ENCODE assay signal across 1 cellular context in the genomic region with DNA sequence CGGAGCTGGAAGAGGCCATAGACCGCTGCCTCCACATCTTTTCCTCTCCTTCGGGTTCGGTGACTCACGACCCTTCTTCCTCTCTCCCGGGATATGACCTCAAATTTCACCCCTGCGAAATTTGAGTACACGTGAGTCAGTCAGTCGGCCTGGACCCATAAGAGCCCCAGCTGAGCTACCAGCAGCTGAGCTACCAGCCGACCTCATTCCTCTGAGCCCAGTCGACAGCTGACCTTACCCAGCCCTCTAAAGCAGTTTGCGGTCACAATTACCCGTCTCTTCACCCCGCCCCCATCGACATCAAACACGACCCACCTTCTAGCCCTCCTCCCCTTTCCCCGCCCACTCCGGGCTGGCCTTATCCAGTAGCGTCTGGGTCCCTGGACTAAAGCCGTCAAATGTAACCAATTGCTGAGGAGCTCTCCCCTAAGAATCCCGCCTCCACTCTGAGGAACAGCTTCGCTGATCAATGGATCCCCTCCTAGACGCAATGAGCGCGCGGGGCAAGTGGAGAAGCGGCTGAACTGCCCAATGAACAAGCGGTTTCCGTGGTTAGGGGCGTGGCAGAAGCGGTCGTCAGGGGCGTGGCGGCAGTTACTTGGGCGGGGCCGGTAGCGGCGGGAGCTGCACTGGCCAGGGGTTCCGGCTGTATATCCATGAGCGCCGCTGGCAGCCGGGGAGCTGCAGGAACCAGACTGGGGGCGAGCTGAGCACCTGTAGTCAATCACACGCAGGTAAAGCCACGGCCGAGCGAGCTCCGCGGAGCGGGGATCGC.
TF ChIP-seq lines count a peak whose summit lies in the region.

A gene with protein sequence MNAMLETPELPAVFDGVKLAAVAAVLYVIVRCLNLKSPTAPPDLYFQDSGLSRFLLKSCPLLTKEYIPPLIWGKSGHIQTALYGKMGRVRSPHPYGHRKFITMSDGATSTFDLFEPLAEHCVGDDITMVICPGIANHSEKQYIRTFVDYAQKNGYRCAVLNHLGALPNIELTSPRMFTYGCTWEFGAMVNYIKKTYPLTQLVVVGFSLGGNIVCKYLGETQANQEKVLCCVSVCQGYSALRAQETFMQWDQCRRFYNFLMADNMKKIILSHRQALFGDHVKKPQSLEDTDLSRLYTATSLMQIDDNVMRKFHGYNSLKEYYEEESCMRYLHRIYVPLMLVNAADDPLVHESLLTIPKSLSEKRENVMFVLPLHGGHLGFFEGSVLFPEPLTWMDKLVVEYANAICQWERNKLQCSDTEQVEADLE (plus strand): TSS at position 627 of the 775 bp plus-strand sequence. CDS start 27,872 bp downstream, outside the sequence.

TF ChIP-seq in HEK293, 187 proteins besides CTCF, POLR2A, EP300 and RAD21 (continued from another document and continues in another):
- TF ChIP-seq, protein P1, sequence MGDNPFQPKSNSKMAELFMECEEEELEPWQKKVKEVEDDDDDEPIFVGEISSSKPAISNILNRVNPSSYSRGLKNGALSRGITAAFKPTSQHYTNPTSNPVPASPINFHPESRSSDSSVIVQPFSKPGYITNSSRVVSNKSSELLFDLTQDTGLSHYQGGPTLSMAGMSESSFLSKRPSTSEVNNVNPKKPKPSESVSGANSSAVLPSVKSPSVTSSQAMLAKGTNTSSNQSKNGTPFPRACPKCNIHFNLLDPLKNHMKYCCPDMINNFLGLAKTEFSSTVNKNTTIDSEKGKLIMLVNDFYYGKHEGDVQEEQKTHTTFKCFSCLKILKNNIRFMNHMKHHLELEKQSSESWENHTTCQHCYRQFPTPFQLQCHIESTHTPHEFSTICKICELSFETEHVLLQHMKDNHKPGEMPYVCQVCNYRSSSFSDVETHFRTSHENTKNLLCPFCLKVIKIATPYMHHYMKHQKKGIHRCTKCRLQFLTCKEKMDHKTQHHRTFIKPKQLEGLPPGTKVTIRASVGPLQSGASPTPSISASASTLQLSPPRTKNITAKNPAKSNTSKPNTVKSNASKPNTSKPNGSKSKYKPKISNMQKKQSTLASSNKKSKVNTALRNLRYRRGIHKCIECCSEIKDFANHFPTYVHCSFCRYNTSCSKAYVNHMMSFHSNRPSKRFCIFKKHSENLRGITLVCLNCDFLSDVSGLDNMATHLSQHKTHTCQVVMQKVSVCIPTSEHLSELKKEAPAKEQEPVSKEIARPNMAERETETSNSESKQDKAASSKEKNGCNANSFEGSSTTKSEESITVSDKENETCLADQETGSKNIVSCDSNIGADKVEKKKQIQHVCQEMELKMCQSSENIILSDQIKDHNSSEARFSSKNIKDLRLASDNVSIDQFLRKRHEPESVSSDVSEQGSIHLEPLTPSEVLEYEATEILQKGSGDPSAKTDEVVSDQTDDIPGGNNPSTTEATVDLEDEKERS (tag by site-specific recombination; IDR thresholded peaks at IDR 0.05) = no peak
- no peak for TF ChIP-seq ZNF404 (tag by site-specific recombination; IDR thresholded peaks at IDR 0.05)
- TF ChIP-seq, protein P2, sequence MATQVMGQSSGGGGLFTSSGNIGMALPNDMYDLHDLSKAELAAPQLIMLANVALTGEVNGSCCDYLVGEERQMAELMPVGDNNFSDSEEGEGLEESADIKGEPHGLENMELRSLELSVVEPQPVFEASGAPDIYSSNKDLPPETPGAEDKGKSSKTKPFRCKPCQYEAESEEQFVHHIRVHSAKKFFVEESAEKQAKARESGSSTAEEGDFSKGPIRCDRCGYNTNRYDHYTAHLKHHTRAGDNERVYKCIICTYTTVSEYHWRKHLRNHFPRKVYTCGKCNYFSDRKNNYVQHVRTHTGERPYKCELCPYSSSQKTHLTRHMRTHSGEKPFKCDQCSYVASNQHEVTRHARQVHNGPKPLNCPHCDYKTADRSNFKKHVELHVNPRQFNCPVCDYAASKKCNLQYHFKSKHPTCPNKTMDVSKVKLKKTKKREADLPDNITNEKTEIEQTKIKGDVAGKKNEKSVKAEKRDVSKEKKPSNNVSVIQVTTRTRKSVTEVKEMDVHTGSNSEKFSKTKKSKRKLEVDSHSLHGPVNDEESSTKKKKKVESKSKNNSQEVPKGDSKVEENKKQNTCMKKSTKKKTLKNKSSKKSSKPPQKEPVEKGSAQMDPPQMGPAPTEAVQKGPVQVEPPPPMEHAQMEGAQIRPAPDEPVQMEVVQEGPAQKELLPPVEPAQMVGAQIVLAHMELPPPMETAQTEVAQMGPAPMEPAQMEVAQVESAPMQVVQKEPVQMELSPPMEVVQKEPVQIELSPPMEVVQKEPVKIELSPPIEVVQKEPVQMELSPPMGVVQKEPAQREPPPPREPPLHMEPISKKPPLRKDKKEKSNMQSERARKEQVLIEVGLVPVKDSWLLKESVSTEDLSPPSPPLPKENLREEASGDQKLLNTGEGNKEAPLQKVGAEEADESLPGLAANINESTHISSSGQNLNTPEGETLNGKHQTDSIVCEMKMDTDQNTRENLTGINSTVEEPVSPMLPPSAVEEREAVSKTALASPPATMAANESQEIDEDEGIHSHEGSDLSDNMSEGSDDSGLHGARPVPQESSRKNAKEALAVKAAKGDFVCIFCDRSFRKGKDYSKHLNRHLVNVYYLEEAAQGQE (tag by site-specific recombination; IDR thresholded peaks at IDR 0.05) = no peak
- no peak for TF ChIP-seq ZNF202 (tag by site-specific recombination; IDR thresholded peaks at IDR 0.05; ENCODE audit: borderline replicate concordance)
- TF ChIP-seq ZXDB (tag by site-specific recombination; IDR thresholded peaks at IDR 0.05) = peak; percentile 86
- peak; percentile 97 for TF ChIP-seq ZBTB21 (tag by site-specific recombination; IDR thresholded peaks at IDR 0.05)
- TF ChIP-seq, protein P3, sequence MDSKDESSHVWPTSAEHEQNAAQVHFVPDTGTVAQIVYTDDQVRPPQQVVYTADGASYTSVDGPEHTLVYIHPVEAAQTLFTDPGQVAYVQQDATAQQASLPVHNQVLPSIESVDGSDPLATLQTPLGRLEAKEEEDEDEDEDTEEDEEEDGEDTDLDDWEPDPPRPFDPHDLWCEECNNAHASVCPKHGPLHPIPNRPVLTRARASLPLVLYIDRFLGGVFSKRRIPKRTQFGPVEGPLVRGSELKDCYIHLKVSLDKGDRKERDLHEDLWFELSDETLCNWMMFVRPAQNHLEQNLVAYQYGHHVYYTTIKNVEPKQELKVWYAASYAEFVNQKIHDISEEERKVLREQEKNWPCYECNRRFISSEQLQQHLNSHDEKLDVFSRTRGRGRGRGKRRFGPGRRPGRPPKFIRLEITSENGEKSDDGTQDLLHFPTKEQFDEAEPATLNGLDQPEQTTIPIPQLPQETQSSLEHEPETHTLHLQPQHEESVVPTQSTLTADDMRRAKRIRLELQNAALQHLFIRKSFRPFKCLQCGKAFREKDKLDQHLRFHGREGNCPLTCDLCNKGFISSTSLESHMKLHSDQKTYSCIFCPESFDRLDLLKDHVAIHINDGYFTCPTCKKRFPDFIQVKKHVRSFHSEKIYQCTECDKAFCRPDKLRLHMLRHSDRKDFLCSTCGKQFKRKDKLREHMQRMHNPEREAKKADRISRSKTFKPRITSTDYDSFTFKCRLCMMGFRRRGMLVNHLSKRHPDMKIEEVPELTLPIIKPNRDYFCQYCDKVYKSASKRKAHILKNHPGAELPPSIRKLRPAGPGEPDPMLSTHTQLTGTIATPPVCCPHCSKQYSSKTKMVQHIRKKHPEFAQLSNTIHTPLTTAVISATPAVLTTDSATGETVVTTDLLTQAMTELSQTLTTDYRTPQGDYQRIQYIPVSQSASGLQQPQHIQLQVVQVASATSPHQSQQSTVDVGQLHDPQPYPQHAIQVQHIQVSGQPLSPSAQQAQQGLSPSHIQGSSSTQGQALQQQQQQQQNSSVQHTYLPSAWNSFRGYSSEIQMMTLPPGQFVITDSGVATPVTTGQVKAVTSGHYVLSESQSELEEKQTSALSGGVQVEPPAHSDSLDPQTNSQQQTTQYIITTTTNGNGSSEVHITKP (tag by site-specific recombination; IDR thresholded peaks at IDR 0.05) = peak; percentile 58
- TF ChIP-seq, protein P4, sequence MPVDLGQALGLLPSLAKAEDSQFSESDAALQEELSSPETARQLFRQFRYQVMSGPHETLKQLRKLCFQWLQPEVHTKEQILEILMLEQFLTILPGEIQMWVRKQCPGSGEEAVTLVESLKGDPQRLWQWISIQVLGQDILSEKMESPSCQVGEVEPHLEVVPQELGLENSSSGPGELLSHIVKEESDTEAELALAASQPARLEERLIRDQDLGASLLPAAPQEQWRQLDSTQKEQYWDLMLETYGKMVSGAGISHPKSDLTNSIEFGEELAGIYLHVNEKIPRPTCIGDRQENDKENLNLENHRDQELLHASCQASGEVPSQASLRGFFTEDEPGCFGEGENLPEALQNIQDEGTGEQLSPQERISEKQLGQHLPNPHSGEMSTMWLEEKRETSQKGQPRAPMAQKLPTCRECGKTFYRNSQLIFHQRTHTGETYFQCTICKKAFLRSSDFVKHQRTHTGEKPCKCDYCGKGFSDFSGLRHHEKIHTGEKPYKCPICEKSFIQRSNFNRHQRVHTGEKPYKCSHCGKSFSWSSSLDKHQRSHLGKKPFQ (tag by site-specific recombination; IDR thresholded peaks at IDR 0.05) = no peak
- peak; percentile 31; the same call in 1 of the 2 replicates for TF ChIP-seq ZNF558 (tag by site-specific recombination; IDR thresholded peaks at IDR 0.05)
- no peak for TF ChIP-seq ZNF146 (tag by site-specific recombination; IDR thresholded peaks at IDR 0.05)
- TF ChIP-seq ZNF623 (tag by site-specific recombination; IDR thresholded peaks at IDR 0.05) = 0 out of 2 replicates have a peak, but pooled peaks have one; percentile 11
- no peak for TF ChIP-seq ZNF658 (tag by site-specific recombination; IDR thresholded peaks at IDR 0.05)
- peak; percentile 76 for TF ChIP-seq KLF8 (tag by site-specific recombination; IDR thresholded peaks at IDR 0.05)
- TF ChIP-seq, protein P5, sequence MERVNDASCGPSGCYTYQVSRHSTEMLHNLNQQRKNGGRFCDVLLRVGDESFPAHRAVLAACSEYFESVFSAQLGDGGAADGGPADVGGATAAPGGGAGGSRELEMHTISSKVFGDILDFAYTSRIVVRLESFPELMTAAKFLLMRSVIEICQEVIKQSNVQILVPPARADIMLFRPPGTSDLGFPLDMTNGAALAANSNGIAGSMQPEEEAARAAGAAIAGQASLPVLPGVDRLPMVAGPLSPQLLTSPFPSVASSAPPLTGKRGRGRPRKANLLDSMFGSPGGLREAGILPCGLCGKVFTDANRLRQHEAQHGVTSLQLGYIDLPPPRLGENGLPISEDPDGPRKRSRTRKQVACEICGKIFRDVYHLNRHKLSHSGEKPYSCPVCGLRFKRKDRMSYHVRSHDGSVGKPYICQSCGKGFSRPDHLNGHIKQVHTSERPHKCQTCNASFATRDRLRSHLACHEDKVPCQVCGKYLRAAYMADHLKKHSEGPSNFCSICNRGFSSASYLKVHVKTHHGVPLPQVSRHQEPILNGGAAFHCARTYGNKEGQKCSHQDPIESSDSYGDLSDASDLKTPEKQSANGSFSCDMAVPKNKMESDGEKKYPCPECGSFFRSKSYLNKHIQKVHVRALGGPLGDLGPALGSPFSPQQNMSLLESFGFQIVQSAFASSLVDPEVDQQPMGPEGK (tag by site-specific recombination; IDR thresholded peaks at IDR 0.05) = peak; percentile 96
- no peak for TF ChIP-seq ZNF837 (tag by site-specific recombination; IDR thresholded peaks at IDR 0.05)
- no peak for TF ChIP-seq ZNF221 (tag by site-specific recombination; IDR thresholded peaks at IDR 0.05; ENCODE audit: borderline replicate concordance)
- no peak for TF ChIP-seq ZNF529 (tag by site-specific recombination; IDR thresholded peaks at IDR 0.05; ENCODE audit: insufficient replicate concordance)
- TF ChIP-seq ZNF830 (tag by site-specific recombination; IDR thresholded peaks at IDR 0.05; ENCODE audit: low read depth) = no peak
- TF ChIP-seq ZNF560 (tag by site-specific recombination; IDR thresholded peaks at IDR 0.05; ENCODE audit: borderline replicate concordance) = no peak
- TF ChIP-seq REPIN1 (tag by site-specific recombination; IDR thresholded peaks at IDR 0.05; ENCODE audit: low read depth) = no peak; the same call in 1 of the 2 replicates
- peak; percentile 52 for TF ChIP-seq ZIC2 (tag by site-specific recombination; IDR thresholded peaks at IDR 0.05)
- peak; percentile 31; the same call in 1 of the 2 replicates for TF ChIP-seq ZNF501 (tag by site-specific recombination; IDR thresholded peaks at IDR 0.05)
- no peak for TF ChIP-seq ZNF112 (tag by site-specific recombination; IDR thresholded peaks at IDR 0.05)
- TF ChIP-seq, protein P6, sequence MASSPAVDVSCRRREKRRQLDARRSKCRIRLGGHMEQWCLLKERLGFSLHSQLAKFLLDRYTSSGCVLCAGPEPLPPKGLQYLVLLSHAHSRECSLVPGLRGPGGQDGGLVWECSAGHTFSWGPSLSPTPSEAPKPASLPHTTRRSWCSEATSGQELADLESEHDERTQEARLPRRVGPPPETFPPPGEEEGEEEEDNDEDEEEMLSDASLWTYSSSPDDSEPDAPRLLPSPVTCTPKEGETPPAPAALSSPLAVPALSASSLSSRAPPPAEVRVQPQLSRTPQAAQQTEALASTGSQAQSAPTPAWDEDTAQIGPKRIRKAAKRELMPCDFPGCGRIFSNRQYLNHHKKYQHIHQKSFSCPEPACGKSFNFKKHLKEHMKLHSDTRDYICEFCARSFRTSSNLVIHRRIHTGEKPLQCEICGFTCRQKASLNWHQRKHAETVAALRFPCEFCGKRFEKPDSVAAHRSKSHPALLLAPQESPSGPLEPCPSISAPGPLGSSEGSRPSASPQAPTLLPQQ (tag by site-specific recombination; IDR thresholded peaks at IDR 0.05) = peak; percentile 91
- peak; percentile 89 for TF ChIP-seq ZNF341 (tag by site-specific recombination; IDR thresholded peaks at IDR 0.05; ENCODE audit: low read depth)
- no peak for TF ChIP-seq ZNF596 (tag by site-specific recombination; IDR thresholded peaks at IDR 0.05)
- peak; percentile 82; the same call in 1 of the 2 replicates for TF ChIP-seq ZNF843 (tag by site-specific recombination; IDR thresholded peaks at IDR 0.05)
- TF ChIP-seq ZSCAN30 (tag by site-specific recombination; IDR thresholded peaks at IDR 0.05) = 0 out of 2 replicates have a peak, but pooled peaks have one; percentile 33
- peak; percentile 85; the same call in 1 of the 2 replicates for TF ChIP-seq ZNF24 (tag by site-specific recombination; IDR thresholded peaks at IDR 0.05)
- TF ChIP-seq ZNF621 (tag by site-specific recombination; IDR thresholded peaks at IDR 0.05) = no peak
- TF ChIP-seq, protein P7, sequence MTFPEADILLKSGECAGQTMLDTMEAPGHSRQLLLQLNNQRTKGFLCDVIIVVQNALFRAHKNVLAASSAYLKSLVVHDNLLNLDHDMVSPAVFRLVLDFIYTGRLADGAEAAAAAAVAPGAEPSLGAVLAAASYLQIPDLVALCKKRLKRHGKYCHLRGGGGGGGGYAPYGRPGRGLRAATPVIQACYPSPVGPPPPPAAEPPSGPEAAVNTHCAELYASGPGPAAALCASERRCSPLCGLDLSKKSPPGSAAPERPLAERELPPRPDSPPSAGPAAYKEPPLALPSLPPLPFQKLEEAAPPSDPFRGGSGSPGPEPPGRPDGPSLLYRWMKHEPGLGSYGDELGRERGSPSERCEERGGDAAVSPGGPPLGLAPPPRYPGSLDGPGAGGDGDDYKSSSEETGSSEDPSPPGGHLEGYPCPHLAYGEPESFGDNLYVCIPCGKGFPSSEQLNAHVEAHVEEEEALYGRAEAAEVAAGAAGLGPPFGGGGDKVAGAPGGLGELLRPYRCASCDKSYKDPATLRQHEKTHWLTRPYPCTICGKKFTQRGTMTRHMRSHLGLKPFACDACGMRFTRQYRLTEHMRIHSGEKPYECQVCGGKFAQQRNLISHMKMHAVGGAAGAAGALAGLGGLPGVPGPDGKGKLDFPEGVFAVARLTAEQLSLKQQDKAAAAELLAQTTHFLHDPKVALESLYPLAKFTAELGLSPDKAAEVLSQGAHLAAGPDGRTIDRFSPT (tag by site-specific recombination; IDR thresholded peaks at IDR 0.05) = peak; percentile 95
